In the genomic region with DNA sequence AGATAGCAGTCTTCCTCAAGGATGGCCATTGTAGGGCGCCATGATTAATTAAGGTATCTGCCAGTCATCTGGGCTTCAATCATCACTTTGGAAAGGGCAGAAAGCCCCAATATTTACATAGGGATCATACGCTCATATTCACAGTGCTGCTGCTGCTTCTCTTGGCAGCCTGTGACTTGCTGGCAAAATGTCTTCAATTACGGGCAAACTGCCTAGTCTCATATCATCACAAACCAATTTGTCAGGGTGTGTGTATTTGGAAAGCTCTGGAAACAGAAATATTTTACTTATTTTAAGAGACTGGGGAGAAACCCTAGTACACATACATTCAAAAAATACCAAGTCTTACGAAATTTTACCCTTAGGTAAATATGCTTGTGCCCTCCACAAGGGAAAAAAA, we compare ENCODE assay signal across 14 cellular contexts.
DNase-seq lines count a peak whose midpoint lies in the region; ATAC-seq and TF ChIP-seq lines count a peak whose summit lies in the region.
"Had no signal": no experiment of that assay in that cellular context is flagged by ENCODE, and none has a peak within 500 bp of the region (broad histone marks: within the 10 kb centered on the region; RNA-seq: fewer than 3 reads in every experiment).

No MANE protein-coding gene starts in this region.

- H3K36me3 ChIP-seq in sigmoid colon = no peaks in the 10 kb centered on the region
- H3K36me3 ChIP-seq: upper lobe of left lung had no signal

- no peak for TF ChIP-seq POLR2A in sigmoid colon (IDR thresholded peaks at IDR 0.05)

- H3K4me1 ChIP-seq in sigmoid colon = peaks cover 0 to 9% (median 5%) of the 10 kb centered on the region in 4 donors
- H3K4me1 ChIP-seq: upper lobe of left lung had no signal

- H3K9me3 ChIP-seq in sigmoid colon = no peaks in the 10 kb centered on the region
- H3K9me3 ChIP-seq: upper lobe of left lung had no signal

- no peaks in the 10 kb centered on the region for H3K4me1 Mint-ChIP-seq in activated naive CD8-positive, alpha-beta T cell treated with anti-CD3 and anti-CD28 coated beads, Interleukin-2, amount 50 U/mL, for 24 hours
- H3K4me1 Mint-ChIP-seq: activated T-helper 17 cell treated with anti-CD3 and anti-CD28 coated beads, Interleukin-2, amount 50 U/mL, for 72 hours had no signal

- H3K4me3 ChIP-seq in AG04449 (ENCODE audit: low read depth, low read length) (no peak overlapping the region), choroid plexus epithelial cell (ENCODE audit: low read depth, low read length) (no peak overlapping the region), sigmoid colon (no peak overlapping the region)
- H3K4me3 ChIP-seq: upper lobe of left lung had no signal

- intact Hi-C loops in sigmoid colon (cut with DNase I) = no loop called here

- CTCF ChIA-PET in AG04449 (lab: Yijun Ruan, JAX) = no interaction called here

- no peak for ATAC-seq in activated naive CD8-positive, alpha-beta T cell treated with anti-CD3 and anti-CD28 coated beads, Interleukin-2, amount 50 U/mL, for 24 hours
- ATAC-seq in HG03439 (IDR thresholded peaks at IDR 0.05; ENCODE audit: unreplicated experiment) = no peak
- ATAC-seq: activated T-helper 17 cell treated with anti-CD3 and anti-CD28 coated beads, Interleukin-2, amount 50 U/mL, for 72 hours had no signal

- no peak overlapping the region for H3K4me3 Mint-ChIP-seq in activated naive CD8-positive, alpha-beta T cell treated with anti-CD3 and anti-CD28 coated beads, Interleukin-2, amount 50 U/mL, for 24 hours
- H3K4me3 Mint-ChIP-seq: activated T-helper 17 cell treated with anti-CD3 and anti-CD28 coated beads, Interleukin-2, amount 50 U/mL, for 72 hours had no signal

- no peak overlapping the region for H3K27ac Mint-ChIP-seq in activated naive CD8-positive, alpha-beta T cell treated with anti-CD3 and anti-CD28 coated beads, Interleukin-2, amount 50 U/mL, for 24 hours
- H3K27ac Mint-ChIP-seq: activated T-helper 17 cell treated with anti-CD3 and anti-CD28 coated beads, Interleukin-2, amount 50 U/mL, for 72 hours had no signal

- TF ChIP-seq CTCF in AG04449 (IDR thresholded peaks at IDR 0.05; ENCODE audit: insufficient read depth, low read length, missing control alignments) (no peak), choroid plexus epithelial cell (conservative IDR thresholded peaks at IDR 0.05; ENCODE audit: low read depth, low read length) (no peak), sigmoid colon (IDR thresholded peaks at IDR 0.05) (no peak)

- H3K36me3 Mint-ChIP-seq in activated naive CD8-positive, alpha-beta T cell treated with anti-CD3 and anti-CD28 coated beads, Interleukin-2, amount 50 U/mL, for 24 hours (ENCODE audit: low read depth) = no peaks in the 10 kb centered on the region

- DNase-seq in AG04449 (ENCODE audit: low read depth, low spot score) (peak; percentile 28), NCI-H2081 (lab: John Stamatoyannopoulos, UW) (peak; percentile 17 to 66), choroid plexus epithelial cell (ENCODE audit: low read depth) (peak; percentile 6), inferior parietal cortex (ENCODE audit: extremely low spot score) (peak; percentile 6), sigmoid colon (no peak), LoVo (ENCODE audit: low spot score) (no peak)
- no peak for DNase-seq in activated naive CD8-positive, alpha-beta T cell treated with anti-CD3 and anti-CD28 coated beads, Interleukin-2, amount 50 U/mL, for 24 hours
- DNase-seq: activated CD4-positive, alpha-beta T cell treated with anti-CD3 and anti-CD28 coated beads, Interleukin-2, amount 50 U/mL, for 4 hours; MV-4-11; NCI-H524; upper lobe of left lung had no signal

- H3K9me3 Mint-ChIP-seq in activated naive CD8-positive, alpha-beta T cell treated with anti-CD3 and anti-CD28 coated beads, Interleukin-2, amount 50 U/mL, for 24 hours = peaks cover 7% of the 10 kb centered on the region

- peaks cover 4% of the 10 kb centered on the region for H3K27me3 Mint-ChIP-seq in activated naive CD8-positive, alpha-beta T cell treated with anti-CD3 and anti-CD28 coated beads, Interleukin-2, amount 50 U/mL, for 24 hours

- POLR2A ChIA-PET in AG04449 (lab: Yijun Ruan, JAX) = no interaction called here

- no peak overlapping the region for H3K27ac ChIP-seq in sigmoid colon
- H3K27ac ChIP-seq: RWPE1, upper lobe of left lung had no signal

- no peak for TF ChIP-seq EP300 in sigmoid colon (IDR thresholded peaks at IDR 0.05)

- H3K27me3 ChIP-seq in sigmoid colon = no peaks in the 10 kb centered on the region
- H3K27me3 ChIP-seq: upper lobe of left lung had no signal

- WGBS in sigmoid colon, 2 donors = 11 to 50% methylated on average over 4 of the region's 4 CpGs

Comparison
In these comparisons a context has a peak if more than half of its experiments do, and no peak if none do; other contexts are left out.
1. DNase-seq: peak in AG04449 (single experiment), NCI-H2081 (2 of 2), choroid plexus epithelial cell (single experiment) and inferior parietal cortex (single experiment); none in sigmoid colon (single experiment), LoVo (single experiment) and activated naive CD8-positive, alpha-beta T cell treated with anti-CD3 and anti-CD28 coated beads, Interleukin-2, amount 50 U/mL, for 24 hours (single experiment).